10 cellular contexts compared by ENCODE assay signal in genomic region chr22:17787159-17788022, GRCh38. TPM values are rescaled to one million over a fixed set of nuclear protein-coding genes. Genes with fewer than 3 reads are reported as not detected.
A peak's percentile ranks its signal among the peaks of the same experiment; 100 is the strongest.
DNase-seq lines count a peak whose midpoint lies in the region; TF ChIP-seq lines count a peak whose summit lies in the region.
"Had no signal": no experiment of that assay in that cellular context is flagged by ENCODE, and none has a peak within 500 bp of the region (broad histone marks: within the 10 kb centered on the region; RNA-seq: fewer than 3 reads in every experiment).

No MANE protein-coding gene starts in this region.

- H2AK5ac ChIP-seq in mesenchymal stem cell (ENCODE audit: low read length, severe bottlenecking) = no peak overlapping the region

- H2BK12ac ChIP-seq in mesenchymal stem cell (ENCODE audit: low read length in 2 of 2) = no peak overlapping the region

- H4K91ac ChIP-seq in mesenchymal stem cell (ENCODE audit: low read length) = no peak overlapping the region

- H3K9ac ChIP-seq in mesenchymal stem cell (ENCODE audit: low read length) = peak overlapping the region; percentile 15

- H3K27me3 ChIP-seq in esophagus muscularis mucosa (no peaks in the 10 kb centered on the region), mesenchymal stem cell (ENCODE audit: control insufficient read depth in 1 of 2, insufficient read depth in 1 of 2, low read length in 2 of 2) (no peaks in the 10 kb centered on the region)
- H3K27me3 ChIP-seq: MG63 had no signal

- H2BK15ac ChIP-seq in mesenchymal stem cell (ENCODE audit: low read depth, poor library complexity, severe bottlenecking) = no peak overlapping the region

- no peak overlapping the region for H3K23ac ChIP-seq in mesenchymal stem cell (ENCODE audit: low read length in 2 of 2)

- TF ChIP-seq EP300 in esophagus muscularis mucosa (IDR thresholded peaks at IDR 0.05) = no peak

- TF ChIP-seq CTCF in RWPE1 (conservative IDR thresholded peaks at IDR 0.05; ENCODE audit: low read depth) = no peak
- no peak for TF ChIP-seq CTCF in esophagus muscularis mucosa (IDR thresholded peaks at IDR 0.05)
- no peak for TF ChIP-seq CTCF in GM10248 (IDR thresholded peaks at IDR 0.05; ENCODE audit: control extremely low read depth, extremely low read depth, low read depth, missing control alignments)

- H3K4me3 ChIP-seq in esophagus muscularis mucosa (no peak overlapping the region), mesenchymal stem cell (ENCODE audit: insufficient read depth in 1 of 2, low read depth in 1 of 2, low read length in 2 of 2) (peak overlapping the region in 1 of 2 experiments; percentile 29)
- H3K4me3 ChIP-seq: coronary artery, MG63 had no signal

- H2BK5ac ChIP-seq in mesenchymal stem cell (ENCODE audit: low read depth, low read length, poor library complexity, severe bottlenecking) = no peak overlapping the region

- H3K27ac ChIP-seq in RWPE1 (peak overlapping the region; percentile 77), esophagus muscularis mucosa (replicated peaks in 1 of 4) (peak overlapping the region; percentile 65 to 75 (median 70)), mesenchymal stem cell (ENCODE audit: low read length, poor library complexity, severe bottlenecking) (no peak overlapping the region), temporal lobe (ENCODE audit: low read depth, low read length) (peak overlapping the region; percentile 89)

- no peak overlapping the region for H3K18ac ChIP-seq in mesenchymal stem cell (ENCODE audit: low read depth in 1 of 2, low read length in 2 of 2)

- H4K8ac ChIP-seq in mesenchymal stem cell (ENCODE audit: low read length) = no peak overlapping the region

- H3K9me3 ChIP-seq in esophagus muscularis mucosa = no peaks in the 10 kb centered on the region
- H3K9me3 ChIP-seq in mesenchymal stem cell (ENCODE audit: control insufficient read depth, low read length) = no peaks in the 10 kb centered on the region
- H3K9me3 ChIP-seq: MG63 had no signal

- CTCF ChIA-PET in RWPE1 (lab: Yijun Ruan, JAX) = interaction anchor here (0.7 kb wide), 1 partner anchor 1975 kb away, joined by 3 read pairs; no protein-coding TSS in a partner anchor
- CTCF ChIA-PET in GM10248 (lab: Yijun Ruan, JAX) = interaction anchor here (0.8 to 5.5 kb wide), 10 partner anchors 9 to 289 kb away, joined by 3 to 72 read pairs (median 6); no protein-coding TSS in a partner anchor

- intact Hi-C loops in esophagus muscularis mucosa (cut with DNase I) = no loop called here

- POLR2A ChIA-PET in RWPE1 (lab: Yijun Ruan, JAX; ENCODE audit: low non-redundant PET) (no interaction called here), GM10248 (lab: Yijun Ruan, JAX) (no interaction called here)

- no peak overlapping the region for H3K14ac ChIP-seq in mesenchymal stem cell (ENCODE audit: low read length in 2 of 2)

- H3K79me1 ChIP-seq in mesenchymal stem cell (replicated peaks; ENCODE audit: low read length, poor library complexity, severe bottlenecking) = no peaks in the 10 kb centered on the region

- no peak overlapping the region for H2AFZ ChIP-seq in mesenchymal stem cell (ENCODE audit: low read depth, low read length)

- no peak overlapping the region for H3K4me2 ChIP-seq in mesenchymal stem cell (ENCODE audit: low read length, poor library complexity, severe bottlenecking)

- WGBS in esophagus muscularis mucosa = 77% methylated on average over 19 of the region's 21 CpGs
- 85% methylated on average over 21 of the region's 21 CpGs for WGBS in mesenchymal stem cell

- H3K4me1 ChIP-seq in esophagus muscularis mucosa (peaks cover 23 to 32% (median 31%) of the 10 kb centered on the region in 4 donors), mesenchymal stem cell (ENCODE audit: control insufficient read depth, insufficient read depth, low read depth, low read length) (peaks cover 12% of the 10 kb centered on the region)

- H3K36me3 ChIP-seq in esophagus muscularis mucosa (peaks cover 21 to 47% (median 40%) of the 10 kb centered on the region in 4 donors), mesenchymal stem cell (ENCODE audit: control insufficient read depth in 1 of 2, insufficient read depth in 2 of 2, low read depth in 1 of 2, low read length in 2 of 2) (peaks cover 32 to 61% of the 10 kb centered on the region in 2 experiments)
- H3K36me3 ChIP-seq: MG63 had no signal

- TF ChIP-seq POLR2A in esophagus muscularis mucosa (IDR thresholded peaks at IDR 0.05; ENCODE audit: low read depth) = no peak

- no peak overlapping the region for H2BK120ac ChIP-seq in mesenchymal stem cell (ENCODE audit: low read depth, low read length)

- DNase-seq in RWPE1 (ENCODE audit: low spot score) = no peak
- no peak for DNase-seq in esophagus muscularis mucosa (ENCODE audit: extremely low spot score)
- no peak for DNase-seq in mesenchymal stem cell
- DNase-seq in stimulated activated CD4-positive, alpha-beta T cell treated with anti-CD3 and anti-CD28 coated beads, Interleukin-2, amount 100 ng/mL, for 48 hours = no peak
- no peak for DNase-seq in GM10248 (ENCODE audit: extremely low spot score)
- DNase-seq in CD1c-positive myeloid dendritic cell (ENCODE audit: extremely low spot score) = no peak
- no peak for DNase-seq in foreskin melanocyte
- DNase-seq: MG63 had no signal

- no peak overlapping the region for H3K4ac ChIP-seq in mesenchymal stem cell (ENCODE audit: low read depth in 1 of 2, low read length in 2 of 2)

RNA-seq across cellular contexts. Expression of gene BID, which starts 13.1 kb away (rescaled TPM):
- total RNA-seq in esophagus muscularis mucosa = 10 to 100 TPM; 12.9 to 48.3 (median 26.3) TPM
- polyA plus RNA-seq in mesenchymal stem cell (2013, experiment 1 of 2) = 25.7 TPM
- polyA plus RNA-seq in mesenchymal stem cell (2013, experiment 2 of 2) = 25.8 TPM
- 39.8 TPM for total RNA-seq in temporal lobe
